ENCODE assay signal across 8 cellular contexts in the genomic region with DNA sequence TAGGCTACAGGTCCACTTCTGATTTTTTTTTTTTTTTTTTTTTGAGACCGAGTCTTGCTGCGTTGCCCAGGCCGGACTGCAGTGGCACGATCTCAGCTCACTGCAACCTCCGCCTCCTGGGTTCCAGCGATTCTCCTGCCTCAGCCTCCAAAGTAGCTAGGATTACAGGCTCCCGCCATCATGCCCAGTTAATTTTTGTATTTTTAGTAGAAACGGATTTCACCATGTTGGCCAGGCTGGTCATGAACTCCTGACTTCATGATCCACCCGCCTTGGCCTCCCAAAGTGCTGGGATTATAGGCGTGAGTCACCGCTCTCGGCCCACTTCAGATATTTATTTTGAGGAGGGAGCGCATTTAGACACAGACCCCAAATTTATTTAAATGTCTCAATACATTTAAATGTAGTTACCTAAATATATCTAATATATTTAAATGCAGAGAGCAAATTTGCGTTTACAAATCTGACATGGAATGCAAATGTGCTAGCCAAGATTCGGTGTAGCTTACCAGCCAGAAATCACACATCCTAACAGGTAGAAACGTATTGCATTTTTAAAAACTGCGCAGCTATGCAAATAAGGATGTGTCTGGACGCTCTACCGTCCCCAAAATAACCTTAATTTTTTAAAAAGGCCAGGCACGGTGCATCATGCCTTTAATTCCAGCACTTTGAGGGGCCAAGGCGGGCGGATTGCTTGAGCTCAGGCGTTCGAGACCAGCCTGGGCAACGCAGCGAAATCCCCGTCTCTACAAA. TPM values are rescaled to one million over a fixed set of nuclear protein-coding genes. Genes with fewer than 3 reads are reported as not detected.
A peak's percentile ranks its signal among the peaks of the same experiment; 100 is the strongest.
DNase-seq lines count a peak whose midpoint lies in the region; ATAC-seq and TF ChIP-seq lines count a peak whose summit lies in the region.
"Not testable (repeated sequence)": the region's sequence is repeated elsewhere in the genome, so short reads cannot be mapped to it uniquely, and the experiment has no call there.

No MANE protein-coding gene starts in this region.

- not testable (repeated sequence) for TF ChIP-seq POLR2A in gastroesophageal sphincter (IDR thresholded peaks at IDR 0.05); gastrocnemius medialis (IDR thresholded peaks at IDR 0.05)

- H3K79me2 ChIP-seq in GM23248 (ENCODE audit: insufficient read depth) (peaks cover 61% of the 10 kb centered on the region), mammary epithelial cell (ENCODE audit: insufficient read depth, low read length) (peaks cover 51% of the 10 kb centered on the region), mesendoderm (ENCODE audit: control insufficient read depth, insufficient read depth, low read length) (peaks cover 25% of the 10 kb centered on the region)

- 51 to 52% methylated on average over 27 of the region's 27 CpGs for WGBS in GM23248 (ENCODE audit: low coverage in 1 of 2, low lambda C conversion rate in 2 of 2, missing lambda C conversion rate in 2 of 2), 2 experiments
- 48% methylated on average over 23 of the region's 27 CpGs for WGBS in mammary epithelial cell (ENCODE audit: low coverage, missing lambda C conversion rate)
- WGBS in gastroesophageal sphincter (ENCODE audit: low coverage in 1 of 2), 2 donors, result 34 to 40% methylated on average over 20 to 24 of the region's 27 CpGs
- WGBS in mesendoderm (ENCODE audit: extremely low coverage, insufficient coverage, low lambda C conversion rate), result no CpG with 5 or more reads among the region's 27 CpGs

- H3K27me3 ChIP-seq in GM23248 (replicated peaks; ENCODE audit: insufficient read depth); mammary epithelial cell (ENCODE audit: insufficient read depth, low read length); gastroesophageal sphincter; mesendoderm (ENCODE audit: insufficient read depth, low read length, poor library complexity); gastrocnemius medialis: not testable (repeated sequence)

- in situ Hi-C loops in GM23248 (cut with MboI), result loop anchor here (10.0 to 25.0 kb wide), 2 partner anchors 146 to 317 kb away; no protein-coding TSS in a partner anchor
- in situ Hi-C loops in mammary epithelial cell (cut with MboI; ENCODE audit: low sequenced_read_pairs in 2 of 2); gastrocnemius medialis (cut with MboI; ENCODE audit: low sequenced_read_pairs in 4 of 4): not testable (repeated sequence)

- CTCF ChIA-PET in activated CD4-positive, alpha-beta T cell treated with anti-CD3 and anti-CD28 coated beads, Interleukin-2, amount 10 ng/mL, durations not matched to agents 7 days and 5 days (lab: Charles Lee), result interaction anchor here (0.9 to 2.0 kb wide), 4 partner anchors 11 to 291 kb away, joined by 3 to 8 read pairs (median 4); no protein-coding TSS in a partner anchor
- CTCF ChIA-PET in mammary epithelial cell (lab: Charles Lee; ENCODE audit: low non-redundant PET), result not testable (repeated sequence)

- H2BK120ac ChIP-seq in mesendoderm (ENCODE audit: low read depth, low read length), result peak overlapping the region; percentile 73

- not testable (repeated sequence) for BruUV-seq in mammary epithelial cell (replicated peaks; lab: Mats Ljungman, UMichigan)

- H4K5ac ChIP-seq in mesendoderm (ENCODE audit: low read length), result not testable (repeated sequence)

- intact Hi-C loops in mammary epithelial cell (cut with micrococcal nuclease), result not testable (repeated sequence)
- intact Hi-C loops in gastrocnemius medialis (cut with DNase I; ENCODE audit: low total_unique reads), result loop anchor here (2.0 kb wide), 1 partner anchor 439 kb away; the partner anchor contains the start of gene DAGLB

- H3K27ac ChIP-seq in GM23248; mesendoderm (ENCODE audit: low read depth, low read length): not testable (repeated sequence)
- H3K27ac ChIP-seq in mammary epithelial cell (ENCODE audit: insufficient read depth, low read depth, low read length) (peak overlapping the region; percentile 73), gastroesophageal sphincter (peak overlapping the region in 2 of 4 donors; percentile 88 to 96), gastrocnemius medialis (peak overlapping the region; percentile 89 to 98 (median 92))

- peak overlapping the region; percentile 39 for H4K8ac ChIP-seq in mesendoderm (ENCODE audit: low read depth, low read length)

- H3K27me3 Mint-ChIP-seq in activated CD4-positive, alpha-beta T cell treated with anti-CD3 and anti-CD28 coated beads, Interleukin-2, amount 10 ng/mL, durations not matched to agents 7 days and 5 days, result not testable (repeated sequence)

- H3K4ac ChIP-seq in mesendoderm (ENCODE audit: low read depth, low read length), result not testable (repeated sequence)

- H3K4me3 Mint-ChIP-seq in activated CD4-positive, alpha-beta T cell treated with anti-CD3 and anti-CD28 coated beads, Interleukin-2, amount 10 ng/mL, durations not matched to agents 7 days and 5 days, result peak overlapping the region; percentile 87

- H3K9me3 Mint-ChIP-seq in activated CD4-positive, alpha-beta T cell treated with anti-CD3 and anti-CD28 coated beads, Interleukin-2, amount 10 ng/mL, durations not matched to agents 7 days and 5 days, result not testable (repeated sequence)

- H3K9me2 ChIP-seq in GM23248 (ENCODE audit: insufficient read depth), result not testable (repeated sequence)

- not testable (repeated sequence) for TF ChIP-seq EP300 in gastroesophageal sphincter (IDR thresholded peaks at IDR 0.05)

- dilution Hi-C loops in mammary epithelial cell (cut with HindIII; ENCODE audit: low sequenced_read_pairs), result not testable (repeated sequence)

- H2AK5ac ChIP-seq in mesendoderm (ENCODE audit: low read length), result not testable (repeated sequence)

- H3K79me1 ChIP-seq in mesendoderm (ENCODE audit: low read length), result not testable (repeated sequence)

- peak overlapping the region; percentile 96 for H3K9ac ChIP-seq in GM23248
- peak overlapping the region; percentile 71 for H3K9ac ChIP-seq in mammary epithelial cell (ENCODE audit: insufficient read depth, low read length)
- H3K9ac ChIP-seq in mesendoderm (ENCODE audit: low read length), result peak overlapping the region; percentile 81

- H3K18ac ChIP-seq in mesendoderm (ENCODE audit: low read length), result peak overlapping the region; percentile 60

- H2BK5ac ChIP-seq in mesendoderm (ENCODE audit: low read length), result not testable (repeated sequence)

- H3K4me2 ChIP-seq in GM23248 (ENCODE audit: unreplicated experiment) (peak overlapping the region; percentile 97), mammary epithelial cell (ENCODE audit: insufficient read depth, low read depth, low read length) (peak overlapping the region; percentile 84), mesendoderm (ENCODE audit: low read length) (peak overlapping the region; percentile 37)

- POLR2A ChIA-PET in activated CD4-positive, alpha-beta T cell treated with anti-CD3 and anti-CD28 coated beads, Interleukin-2, amount 10 ng/mL, durations not matched to agents 7 days and 5 days (lab: Charles Lee), result not testable (repeated sequence)

- H3K9me3 ChIP-seq in GM23248 (ENCODE audit: low read depth); mammary epithelial cell (replicated peaks; ENCODE audit: insufficient read depth, low read length); gastroesophageal sphincter; gastrocnemius medialis: not testable (repeated sequence)

- not testable (repeated sequence) for H4K20me1 ChIP-seq in GM23248 (ENCODE audit: insufficient read depth); mammary epithelial cell (ENCODE audit: insufficient read depth, low read length)

- H3K23ac ChIP-seq in mesendoderm (ENCODE audit: low read length), result not testable (repeated sequence)

- H3K4me1 ChIP-seq in GM23248 (ENCODE audit: insufficient read depth) (peaks cover 24% of the 10 kb centered on the region), gastroesophageal sphincter (peaks cover 0 to 46% (median 12%) of the 10 kb centered on the region in 3 donors), gastrocnemius medialis (peaks cover 37 to 38% of the 10 kb centered on the region in 2 donors)
- not testable (repeated sequence) for H3K4me1 ChIP-seq in mammary epithelial cell (ENCODE audit: insufficient read depth, low read length); mesendoderm (ENCODE audit: control insufficient read depth, low read depth, low read length)

- not testable (repeated sequence) for TF ChIP-seq CTCF in mammary epithelial cell (conservative IDR thresholded peaks at IDR 0.05 in 1 of 2, IDR thresholded peaks at IDR 0.05 in 1 of 2; ENCODE audit: extremely low read depth in 1 of 2, insufficient read depth in 1 of 2, low read depth in 1 of 2, low read length in 2 of 2); gastroesophageal sphincter (IDR thresholded peaks at IDR 0.05); gastrocnemius medialis (IDR thresholded peaks at IDR 0.05 in 4 of 5, conservative IDR thresholded peaks at IDR 0.05 in 1 of 5)

- ATAC-seq in gastroesophageal sphincter, gastrocnemius medialis: not testable (repeated sequence)

- H2AFZ ChIP-seq in GM23248 (peak overlapping the region; percentile 88), mammary epithelial cell (ENCODE audit: low read depth, low read length) (peak overlapping the region; percentile 17)

- peak overlapping the region; percentile 78 for H3K56ac ChIP-seq in mesendoderm (ENCODE audit: low read length)

- peak overlapping the region; percentile 54 for H3K27ac Mint-ChIP-seq in activated CD4-positive, alpha-beta T cell treated with anti-CD3 and anti-CD28 coated beads, Interleukin-2, amount 10 ng/mL, durations not matched to agents 7 days and 5 days

- H3K36me3 ChIP-seq in GM23248 (ENCODE audit: low read depth); mammary epithelial cell (ENCODE audit: insufficient read depth, low read length); mesendoderm (ENCODE audit: control insufficient read depth, insufficient read depth, low read length); gastrocnemius medialis: not testable (repeated sequence)
- peaks cover 0 to 32% of the 10 kb centered on the region in 2 donors for H3K36me3 ChIP-seq in gastroesophageal sphincter

- not testable (repeated sequence) for H3F3A ChIP-seq in GM23248 (ENCODE audit: insufficient read depth)

- peak; percentile 37 for DNase-seq in A172 (ENCODE audit: low spot score)
- DNase-seq in GM23248; activated CD4-positive, alpha-beta T cell treated with anti-CD3 and anti-CD28 coated beads, Interleukin-2, amount 10 ng/mL, durations not matched to agents 7 days and 5 days; mammary epithelial cell; mesendoderm; gastrocnemius medialis: not testable (repeated sequence)
- peak; percentile 22 to 25 for DNase-seq in NCI-H526 (lab: John Stamatoyannopoulos, UW)

- H3K36me3 Mint-ChIP-seq in activated CD4-positive, alpha-beta T cell treated with anti-CD3 and anti-CD28 coated beads, Interleukin-2, amount 10 ng/mL, durations not matched to agents 7 days and 5 days (ENCODE audit: low read depth), result peaks cover 14% of the 10 kb centered on the region

- H3K4me1 Mint-ChIP-seq in activated CD4-positive, alpha-beta T cell treated with anti-CD3 and anti-CD28 coated beads, Interleukin-2, amount 10 ng/mL, durations not matched to agents 7 days and 5 days, result peaks cover 35% of the 10 kb centered on the region

- H2BK15ac ChIP-seq in mesendoderm (replicated peaks; ENCODE audit: low read depth), result not testable (repeated sequence)

- H3K4me3 ChIP-seq in GM23248 (peak overlapping the region; percentile 95), mammary epithelial cell (replicated peaks in 1 of 3; ENCODE audit: insufficient read depth in 1 of 3, low read depth in 2 of 3, low read length in 3 of 3) (peak overlapping the region; percentile 63 to 96 (median 80)), gastroesophageal sphincter (peak overlapping the region; percentile 78 to 80), mesendoderm (ENCODE audit: low read length) (peak overlapping the region; percentile 29), gastrocnemius medialis (peak overlapping the region; percentile 66 to 95 (median 80))

RNA-seq across cellular contexts. Expression of gene PMS2, which starts 0.8 kb away (rescaled TPM):
- 35.9 and 43.0 TPM in 2 replicates for total RNA-seq in A172 (2014; rRNA removed; shearing (Covaris generic))
- total RNA-seq in GM23248 (2014; rRNA removed; shearing (Covaris generic)), result 12.8 and 17.1 TPM in 2 replicates
- polyA plus RNA-seq in GM23248 (2016; fragmentation: Nextera tagmentation; extraction: Ambion mirVana) (7.4 and 8.9 TPM in 2 replicates), mammary epithelial cell (7.5 TPM)
- total RNA-seq in activated CD4-positive, alpha-beta T cell treated with anti-CD3 and anti-CD28 coated beads, Interleukin-2, amount 10 ng/mL, durations not matched to agents 7 days and 5 days, result 10 to 100 TPM; 24.0 to 24.6 TPM
- total RNA-seq in mammary epithelial cell (10 to 100 TPM; 19.8 to 27.8 TPM), gastroesophageal sphincter (10 to 100 TPM in 1 of 4 donors, 1 to 10 TPM in 3; 9.1 to 11.0 (median 9.5) TPM), gastrocnemius medialis (1 to 10 TPM; 3.6 to 9.0 (median 7.2) TPM)
- 29.5 TPM for polyA minus RNA-seq in mammary epithelial cell
- polyA plus RNA-seq in mesendoderm (2013, experiment 1 of 2), result 6.3 TPM
- polyA plus RNA-seq in mesendoderm (2013, experiment 2 of 2), result 7.0 TPM

RNA-seq across cellular contexts. Expression of gene AIMP2, which starts 1.1 kb away (rescaled TPM):
- total RNA-seq in A172 (2014; rRNA removed; shearing (Covaris generic)), result 265 and 288 TPM in 2 replicates
- 57.7 and 74.6 TPM in 2 replicates for total RNA-seq in GM23248 (2014; rRNA removed; shearing (Covaris generic))
- polyA plus RNA-seq in GM23248 (2016; fragmentation: Nextera tagmentation; extraction: Ambion mirVana) (78.1 and 82.8 TPM in 2 replicates), mammary epithelial cell (81.6 TPM)
- 10 to 100 TPM; 31.3 to 32.3 TPM for total RNA-seq in activated CD4-positive, alpha-beta T cell treated with anti-CD3 and anti-CD28 coated beads, Interleukin-2, amount 10 ng/mL, durations not matched to agents 7 days and 5 days
- total RNA-seq in mammary epithelial cell (10 to 100 TPM; 47.7 to 58.4 TPM), gastroesophageal sphincter (10 to 100 TPM; 25.1 to 52.2 (median 38.1) TPM), gastrocnemius medialis (100 to 1,000 TPM in 3 of 4 donors, 10 to 100 TPM in 1; 99.1 to 272 (median 194) TPM)
- polyA minus RNA-seq in mammary epithelial cell, result 82.1 TPM
- 107 TPM for polyA plus RNA-seq in mesendoderm (2013, experiment 1 of 2)
- polyA plus RNA-seq in mesendoderm (2013, experiment 2 of 2), result 105 TPM

RNA-seq across cellular contexts. Expression of gene ANKRD61, which starts 23.2 kb away (rescaled TPM):
- 1.0 TPM in 1 of 2 replicates, not detected in the other for total RNA-seq in A172 (2014; rRNA removed; shearing (Covaris generic))
- not detected in 2 replicates for total RNA-seq in GM23248 (2014; rRNA removed; shearing (Covaris generic))
- polyA plus RNA-seq in GM23248 (2016; fragmentation: Nextera tagmentation; extraction: Ambion mirVana) (0.24 and 0.41 TPM in 2 replicates), mammary epithelial cell (0.22 TPM)
- total RNA-seq in activated CD4-positive, alpha-beta T cell treated with anti-CD3 and anti-CD28 coated beads, Interleukin-2, amount 10 ng/mL, durations not matched to agents 7 days and 5 days, result under 1 TPM in 1 of 2 experiments, not detected in 1; 0.22 TPM
- total RNA-seq in mammary epithelial cell (not detected), gastroesophageal sphincter (under 1 TPM in 1 of 4 donors, not detected in 3; 0.27 TPM), gastrocnemius medialis (1 to 10 TPM in 1 of 4 donors, under 1 TPM in 1, not detected in 2; 0.39 to 1.0 TPM)
- polyA minus RNA-seq in mammary epithelial cell, result not detected
- 0.11 TPM for polyA plus RNA-seq in mesendoderm (2013, experiment 1 of 2)
- polyA plus RNA-seq in mesendoderm (2013, experiment 2 of 2), result 0.08 TPM

RNA-seq across cellular contexts. Expression of gene RSPH10B, which starts 37.5 kb away (rescaled TPM):
- not detected in 2 replicates for total RNA-seq in A172 (2014; rRNA removed; shearing (Covaris generic))
- not detected in 2 replicates for total RNA-seq in GM23248 (2014; rRNA removed; shearing (Covaris generic))
- polyA plus RNA-seq in GM23248 (2016; fragmentation: Nextera tagmentation; extraction: Ambion mirVana) (not detected in 2 replicates), mammary epithelial cell (not detected)
- not detected for total RNA-seq in activated CD4-positive, alpha-beta T cell treated with anti-CD3 and anti-CD28 coated beads, Interleukin-2, amount 10 ng/mL, durations not matched to agents 7 days and 5 days
- total RNA-seq in mammary epithelial cell (under 1 TPM in 1 of 2 donors, not detected in 1; 0.38 TPM), gastroesophageal sphincter (not detected), gastrocnemius medialis (1 to 10 TPM in 1 of 4 donors, not detected in 3; 1.1 TPM)
- polyA minus RNA-seq in mammary epithelial cell, result not detected
- polyA plus RNA-seq in mesendoderm (2013, experiment 1 of 2), result 0.14 TPM
- polyA plus RNA-seq in mesendoderm (2013, experiment 2 of 2), result 0.17 TPM

RNA-seq across cellular contexts. Expression of gene EIF2AK1, which starts 51.0 kb away (rescaled TPM):
- total RNA-seq in A172 (2014; rRNA removed; shearing (Covaris generic)), result 71.8 and 175 TPM in 2 replicates
- 103 and 173 TPM in 2 replicates for total RNA-seq in GM23248 (2014; rRNA removed; shearing (Covaris generic))
- polyA plus RNA-seq in GM23248 (2016; fragmentation: Nextera tagmentation; extraction: Ambion mirVana) (102 and 113 TPM in 2 replicates), mammary epithelial cell (54.5 TPM)
- total RNA-seq in activated CD4-positive, alpha-beta T cell treated with anti-CD3 and anti-CD28 coated beads, Interleukin-2, amount 10 ng/mL, durations not matched to agents 7 days and 5 days, result 100 to 1,000 TPM in 1 of 2 experiments, 10 to 100 TPM in 1; 98.2 to 109 TPM
- total RNA-seq in mammary epithelial cell (100 to 1,000 TPM in 1 of 2 donors, 10 to 100 TPM in 1; 87.3 to 167 TPM), gastroesophageal sphincter (100 to 1,000 TPM; 104 to 197 (median 116) TPM), gastrocnemius medialis (100 to 1,000 TPM in 2 of 4 donors, 10 to 100 TPM in 2; 74.5 to 284 (median 111) TPM)
- polyA minus RNA-seq in mammary epithelial cell, result 82.9 TPM
- polyA plus RNA-seq in mesendoderm (2013, experiment 1 of 2), result 43.9 TPM
- 43.8 TPM for polyA plus RNA-seq in mesendoderm (2013, experiment 2 of 2)

Comparison
In these comparisons a context has a peak if more than half of its experiments do, and no peak if none do; other contexts are left out.
1. H3K4me2 ChIP-seq: peak in every context shown above with its lines; median percentile 97 in GM23248; 84 in mammary epithelial cell; 37 in mesendoderm.
2. H3K4me3 ChIP-seq: peak in every context shown above with its lines; median percentile 95 in GM23248; 80 in mammary epithelial cell; 80 in gastrocnemius medialis; 79 in gastroesophageal sphincter; 29 in mesendoderm.